In the genomic region with DNA sequence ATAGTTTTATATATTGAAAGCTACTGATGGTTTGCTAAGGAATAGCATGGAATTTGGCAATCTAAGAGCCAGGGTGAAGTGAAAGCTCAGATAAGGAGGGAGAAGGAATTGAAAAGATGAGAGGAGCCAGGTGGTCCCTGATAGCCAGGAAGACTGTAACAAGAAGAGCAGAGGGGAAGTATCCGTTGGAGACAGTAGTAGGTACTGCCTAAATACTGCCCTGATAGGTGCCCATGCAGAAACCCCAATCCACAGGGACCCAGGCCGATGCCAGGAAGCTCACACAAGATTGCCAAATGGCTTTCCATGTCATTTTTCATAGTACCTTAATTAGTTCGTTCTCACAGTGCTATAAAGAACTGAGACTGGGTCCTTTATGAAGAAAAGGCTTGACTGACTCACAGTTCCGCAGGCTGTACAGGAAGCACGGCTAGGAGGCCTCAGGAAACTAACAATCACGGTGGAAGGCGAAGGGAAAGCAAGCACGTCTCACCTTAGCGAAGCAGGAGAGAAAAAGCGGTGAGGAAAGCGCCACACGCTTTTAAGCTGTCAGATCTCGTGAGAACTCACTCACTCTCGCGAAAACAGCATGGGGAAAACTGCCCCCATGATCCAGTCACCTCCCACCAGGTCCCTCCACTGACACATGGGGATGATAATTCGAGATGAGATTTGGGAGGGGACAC, we compare ENCODE assay signal across 12 cellular contexts. TPM values are rescaled to one million over a fixed set of nuclear protein-coding genes. Genes with fewer than 3 reads are reported as not detected.
DNase-seq lines count a peak whose midpoint lies in the region; ATAC-seq, FAIRE-seq and TF ChIP-seq lines count a peak whose summit lies in the region.
"Had no signal": no experiment of that assay in that cellular context is flagged by ENCODE, and none has a peak within 500 bp of the region (broad histone marks: within the 10 kb centered on the region; RNA-seq: fewer than 3 reads in every experiment).

No MANE protein-coding gene starts in this region.

- no peak overlapping the region for H3K27ac ChIP-seq in CD4-positive, alpha-beta memory T cell (ENCODE audit: low read depth, low read length)
- H3K27ac ChIP-seq: Peyer's patch, transverse colon had no signal

- H3K9me3 ChIP-seq in CD4-positive, alpha-beta memory T cell (ENCODE audit: control insufficient read depth in 1 of 2, low read length in 2 of 2), result no peaks in the 10 kb centered on the region
- H3K9me3 ChIP-seq: Caco-2, Peyer's patch, transverse colon had no signal

- TF ChIP-seq POLR2A in H54 (IDR thresholded peaks at IDR 0.05; ENCODE audit: low read depth, low read length), result no peak

- H3K27me3 ChIP-seq in CD4-positive, alpha-beta memory T cell (ENCODE audit: insufficient read depth, low read length), result no peaks in the 10 kb centered on the region
- H3K27me3 ChIP-seq: Peyer's patch, transverse colon had no signal

- H3K4me1 ChIP-seq in CD4-positive, alpha-beta memory T cell (ENCODE audit: insufficient read depth, low read length), result no peaks in the 10 kb centered on the region
- H3K4me1 ChIP-seq: Caco-2, Peyer's patch, transverse colon had no signal

- H3K36me3 Mint-ChIP-seq in CD4-positive, alpha-beta memory T cell, result no peaks in the 10 kb centered on the region
- H3K36me3 Mint-ChIP-seq in activated CD4-positive, alpha-beta memory T cell treated with anti-CD3 and anti-CD28 coated beads for 36 hours, result no peaks in the 10 kb centered on the region
- no peaks in the 10 kb centered on the region for H3K36me3 Mint-ChIP-seq in memory B cell

- H3K4me1 Mint-ChIP-seq in CD4-positive, alpha-beta memory T cell, result peaks cover 5 to 9% (median 7%) of the 10 kb centered on the region in 4 donors
- peaks cover 4% of the 10 kb centered on the region for H3K4me1 Mint-ChIP-seq in activated CD4-positive, alpha-beta memory T cell treated with anti-CD3 and anti-CD28 coated beads for 36 hours (ENCODE audit: low read depth)
- H3K4me1 Mint-ChIP-seq in memory B cell, result peaks cover 9% of the 10 kb centered on the region
- H3K4me1 Mint-ChIP-seq: endodermal cell had no signal

- peak; percentile 49 for ATAC-seq in GM19043 (IDR thresholded peaks at IDR 0.05; ENCODE audit: low read depth, unreplicated experiment)
- no peak for ATAC-seq in memory B cell (ENCODE audit: low read depth)

- DNase-seq in CD4-positive, alpha-beta memory T cell, result no peak
- DNase-seq in activated CD4-positive, alpha-beta memory T cell treated with anti-CD3 and anti-CD28 coated beads for 36 hours, result peak; percentile 45
- no peak for DNase-seq in memory B cell (ENCODE audit: low spot score in 2 of 2)
- DNase-seq in H54 (ENCODE audit: insufficient read length, low spot score), result no peak
- DNase-seq in Kasumi-1 (lab: John Stamatoyannopoulos, UW), result no peak
- DNase-seq in OCI-M2 (lab: John Stamatoyannopoulos, UW; ENCODE audit: unreplicated experiment), result no peak
- DNase-seq: Caco-2, endodermal cell, Peyer's patch, transverse colon had no signal

- peaks cover 0 to 2% (median 0%) of the 10 kb centered on the region in 8 donors for H3K9me3 Mint-ChIP-seq in CD4-positive, alpha-beta memory T cell
- no peaks in the 10 kb centered on the region for H3K9me3 Mint-ChIP-seq in activated CD4-positive, alpha-beta memory T cell treated with anti-CD3 and anti-CD28 coated beads for 36 hours
- H3K9me3 Mint-ChIP-seq in memory B cell, result no peaks in the 10 kb centered on the region
- H3K9me3 Mint-ChIP-seq: endodermal cell had no signal

- no peaks in the 10 kb centered on the region for H3K36me3 ChIP-seq in CD4-positive, alpha-beta memory T cell (ENCODE audit: insufficient read depth, low read length)
- H3K36me3 ChIP-seq: Peyer's patch, transverse colon had no signal

- H3K4me3 ChIP-seq in CD4-positive, alpha-beta memory T cell (ENCODE audit: low read length in 2 of 2), result no peak overlapping the region
- H3K4me3 ChIP-seq: Peyer's patch, transverse colon had no signal

- POLR2A ChIA-PET in CD4-positive, alpha-beta memory T cell (lab: Charles Lee; ENCODE audit: partially characterized antibody), result no interaction called here
- POLR2A ChIA-PET in activated CD4-positive, alpha-beta memory T cell treated with anti-CD3 and anti-CD28 coated beads for 36 hours (lab: Charles Lee), result no interaction called here

- H3K27me3 Mint-ChIP-seq in CD4-positive, alpha-beta memory T cell, result peaks cover 0 to 4% of the 10 kb centered on the region in 2 donors
- peaks cover 4% of the 10 kb centered on the region for H3K27me3 Mint-ChIP-seq in activated CD4-positive, alpha-beta memory T cell treated with anti-CD3 and anti-CD28 coated beads for 36 hours
- peaks cover 3% of the 10 kb centered on the region for H3K27me3 Mint-ChIP-seq in memory B cell

- intact Hi-C loops in CD4-positive, alpha-beta memory T cell (cut with micrococcal nuclease), result no loop called here
- intact Hi-C loops in activated CD4-positive, alpha-beta memory T cell treated with anti-CD3 and anti-CD28 coated beads for 36 hours (cut with micrococcal nuclease), result no loop called here

- FAIRE-seq in H54 (lab: Jason Lieb, UNC), result no peak

- CTCF ChIA-PET in CD4-positive, alpha-beta memory T cell (lab: Charles Lee; ENCODE audit: partially characterized antibody), result no interaction called here
- CTCF ChIA-PET in activated CD4-positive, alpha-beta memory T cell treated with anti-CD3 and anti-CD28 coated beads for 36 hours (lab: Charles Lee), result no interaction called here

- peak overlapping the region in 5 of 7 donors; percentile 12 to 63 (median 31) for H3K27ac Mint-ChIP-seq in CD4-positive, alpha-beta memory T cell
- H3K27ac Mint-ChIP-seq in activated CD4-positive, alpha-beta memory T cell treated with anti-CD3 and anti-CD28 coated beads for 36 hours, result no peak overlapping the region
- peak overlapping the region; percentile 4 for H3K27ac Mint-ChIP-seq in memory B cell
- H3K27ac Mint-ChIP-seq: endodermal cell had no signal

- H3K4me3 Mint-ChIP-seq in CD4-positive, alpha-beta memory T cell, result peak overlapping the region; percentile 3 to 76 (median 52)
- H3K4me3 Mint-ChIP-seq in activated CD4-positive, alpha-beta memory T cell treated with anti-CD3 and anti-CD28 coated beads for 36 hours, result peak overlapping the region; percentile 38
- H3K4me3 Mint-ChIP-seq in memory B cell, result peak overlapping the region; percentile 80
- H3K4me3 Mint-ChIP-seq: endodermal cell had no signal

RNA-seq across cellular contexts. Expression of a gene that starts 13.0 kb away (rescaled TPM):
- total RNA-seq in CD4-positive, alpha-beta memory T cell, result under 1 TPM in 1 of 2 experiments, not detected in 1; 0.15 TPM
- not detected for polyA plus RNA-seq in CD4-positive, alpha-beta memory T cell
- total RNA-seq in activated CD4-positive, alpha-beta memory T cell treated with anti-CD3 and anti-CD28 coated beads for 36 hours, result not detected
- total RNA-seq: Caco-2, endodermal cell, kidney epithelial cell, Peyer's patch, transverse colon had no signal

RNA-seq across cellular contexts. Expression of a gene that starts 19.3 kb away (rescaled TPM):
- total RNA-seq in CD4-positive, alpha-beta memory T cell, result not detected
- polyA plus RNA-seq in CD4-positive, alpha-beta memory T cell, result not detected
- not detected for total RNA-seq in activated CD4-positive, alpha-beta memory T cell treated with anti-CD3 and anti-CD28 coated beads for 36 hours
- total RNA-seq: Caco-2, endodermal cell, kidney epithelial cell, Peyer's patch, transverse colon had no signal
